In the genomic region with DNA sequence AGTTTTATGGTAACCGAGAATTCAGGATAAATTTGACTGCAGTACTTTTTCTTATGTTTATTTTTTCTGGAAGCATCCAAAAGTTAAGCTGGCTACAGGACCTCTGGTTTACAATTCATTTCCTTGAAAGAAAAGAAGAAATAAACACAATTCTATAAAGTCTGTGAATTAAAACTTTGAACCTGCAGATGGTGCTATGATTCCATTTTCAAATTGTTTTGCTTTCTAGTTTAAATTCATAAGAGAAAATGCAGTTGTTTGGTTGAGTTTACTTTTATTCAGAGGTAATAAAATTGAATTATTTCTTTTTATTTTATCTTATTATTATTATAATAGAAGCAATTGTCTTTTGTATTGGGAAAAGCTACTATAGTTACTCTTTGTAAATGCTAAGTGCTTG, we compare ENCODE assay signal across 11 cellular contexts. TPM values are rescaled to one million over a fixed set of nuclear protein-coding genes. Genes with fewer than 3 reads are reported as not detected.
A peak's percentile ranks its signal among the peaks of the same experiment; 100 is the strongest.
DNase-seq lines count a peak whose midpoint lies in the region; FAIRE-seq and TF ChIP-seq lines count a peak whose summit lies in the region.
"Had no signal": no experiment of that assay in that cellular context is flagged by ENCODE, and none has a peak within 500 bp of the region (broad histone marks: within the 10 kb centered on the region; RNA-seq: fewer than 3 reads in every experiment).

No MANE protein-coding gene starts in this region.

- H3K9me3 Mint-ChIP-seq in HFFc6 = no peaks in the 10 kb centered on the region
- H3K9me3 Mint-ChIP-seq in CD8-positive, alpha-beta memory T cell = no peaks in the 10 kb centered on the region

- no peak overlapping the region for H3K4me3 Mint-ChIP-seq in HFFc6
- H3K4me3 Mint-ChIP-seq in CD8-positive, alpha-beta memory T cell = no peak overlapping the region

- H3K36me3 ChIP-seq in CD8-positive, alpha-beta memory T cell (ENCODE audit: insufficient read depth, low read length) = no peaks in the 10 kb centered on the region
- H3K36me3 ChIP-seq: thyroid gland had no signal

- TF ChIP-seq CTCF in HFFc6 (IDR thresholded peaks at IDR 0.05) = peak; percentile 73
- TF ChIP-seq CTCF in VCaP (conservative IDR thresholded peaks at IDR 0.05) = peak; percentile 65

- no peaks in the 10 kb centered on the region for H3K36me3 Mint-ChIP-seq in HFFc6 (ENCODE audit: low read depth)
- H3K36me3 Mint-ChIP-seq in CD8-positive, alpha-beta memory T cell = no peaks in the 10 kb centered on the region

- no peaks in the 10 kb centered on the region for H3K27me3 ChIP-seq in CD8-positive, alpha-beta memory T cell (ENCODE audit: insufficient read depth, low read length, poor library complexity, severe bottlenecking)
- H3K27me3 ChIP-seq: thyroid gland had no signal

- peak; percentile 75 for FAIRE-seq in islet of Langerhans (lab: Jason Lieb, UNC)
- FAIRE-seq: GM19239 had no signal

- CTCF ChIA-PET in CD8-positive, alpha-beta memory T cell (lab: Charles Lee) = no interaction called here

- peaks cover 14% of the 10 kb centered on the region for H3K4me1 Mint-ChIP-seq in HFFc6 (ENCODE audit: low read depth)
- H3K4me1 Mint-ChIP-seq in CD8-positive, alpha-beta memory T cell = no peaks in the 10 kb centered on the region

- H3K27ac Mint-ChIP-seq in HFFc6 = no peak overlapping the region
- H3K27ac Mint-ChIP-seq in CD8-positive, alpha-beta memory T cell = no peak overlapping the region

- no peak overlapping the region for H3K27ac ChIP-seq in VCaP
- no peak overlapping the region for H3K27ac ChIP-seq in CD8-positive, alpha-beta memory T cell (ENCODE audit: low read depth, low read length)
- H3K27ac ChIP-seq: thyroid gland had no signal

- POLR2A ChIA-PET in CD8-positive, alpha-beta memory T cell (lab: Charles Lee) = no interaction called here

- no peak overlapping the region for H3K4me3 ChIP-seq in CD8-positive, alpha-beta memory T cell (ENCODE audit: low read length)
- H3K4me3 ChIP-seq: thyroid gland had no signal

- H3K4me1 ChIP-seq in CD8-positive, alpha-beta memory T cell (ENCODE audit: insufficient read depth, low read length) = no peaks in the 10 kb centered on the region
- H3K4me1 ChIP-seq: thyroid gland had no signal

- H3K9me3 ChIP-seq in CD8-positive, alpha-beta memory T cell (ENCODE audit: low read length) = no peaks in the 10 kb centered on the region
- H3K9me3 ChIP-seq: thyroid gland had no signal

- DNase-seq in AML-193 (lab: John Stamatoyannopoulos, UW) (peak; percentile 14 to 34), HFFc6 (peak; percentile 31), A172 (ENCODE audit: low spot score) (no peak), NOMO-1 treated with DMSO at 0.1 percent for 48 hours (lab: John Stamatoyannopoulos, UW; ENCODE audit: unreplicated experiment) (no peak), DMS79 treated with DMSO at 0.1 percent for 48 hours (lab: John Stamatoyannopoulos, UW) (no peak)
- no peak for DNase-seq in CD8-positive, alpha-beta memory T cell
- DNase-seq: activated effector memory CD4-positive, alpha-beta T cell treated with anti-CD3 and anti-CD28 coated beads, Interleukin-2, amount 50 U/mL, for 16 hours; thyroid gland had no signal

- H3K27me3 Mint-ChIP-seq in HFFc6 (ENCODE audit: insufficient read depth) = no peaks in the 10 kb centered on the region; the same call in 1 of the 2 replicates
- peaks cover 0 to 17% of the 10 kb centered on the region in 2 donors for H3K27me3 Mint-ChIP-seq in CD8-positive, alpha-beta memory T cell

RNA-seq across cellular contexts. Expression of gene VIP, which starts 1.8 kb away (rescaled TPM):
- not detected for total RNA-seq in HFFc6 (2021; fragmentation: NEBNext Ultra II Directional; extraction: Animal tissue kit (Norgen Biotek cat#: 25700))
- total RNA-seq in A172 (2014; rRNA removed; shearing (Covaris generic)) = 0.93 and 0.96 TPM in 2 replicates
- not detected for total RNA-seq in CD8-positive, alpha-beta memory T cell
- polyA plus RNA-seq in CD8-positive, alpha-beta memory T cell = not detected

RNA-seq across cellular contexts. Expression of gene MYCT1, which starts 51.1 kb away (rescaled TPM):
- total RNA-seq in HFFc6 (2021; fragmentation: NEBNext Ultra II Directional; extraction: Animal tissue kit (Norgen Biotek cat#: 25700)) = 1 to 10 TPM in 5 of 6 experiments, under 1 TPM in 1; 0.71 to 2.0 (median 1.7) TPM
- total RNA-seq in A172 (2014; rRNA removed; shearing (Covaris generic)) = 1.5 and 2.9 TPM in 2 replicates
- not detected for total RNA-seq in CD8-positive, alpha-beta memory T cell
- not detected for polyA plus RNA-seq in CD8-positive, alpha-beta memory T cell

Comparison
In these comparisons a context has a peak if more than half of its experiments do, and no peak if none do; other contexts are left out.
1. DNase-seq: peak in AML-193 (2 of 2) and HFFc6 (single experiment); none in A172 (single experiment), NOMO-1 treated with DMSO at 0.1 percent for 48 hours (single experiment), CD8-positive, alpha-beta memory T cell (0 of 5) and DMS79 treated with DMSO at 0.1 percent for 48 hours (single experiment).